ENCODE assay signal across 2 cellular contexts in genomic region chr2:182030875-182031274, GRCh38.
TF ChIP-seq lines count a peak whose summit lies in the region.

No MANE protein-coding gene starts in this region.

TF ChIP-seq in HCT116, 20 proteins besides CTCF, POLR2A, EP300 and RAD21:
- TF ChIP-seq CEBPB (IDR thresholded peaks at IDR 0.05; ENCODE audit: low read depth) = 0 out of 2 replicates have a peak, but pooled peaks have one; percentile 13

TF ChIP-seq in H1, 55 proteins besides CTCF, POLR2A, EP300 and RAD21:
- TF ChIP-seq KDM4A (IDR thresholded peaks at IDR 0.05; ENCODE audit: low read depth, low read length, severe bottlenecking) = peak; percentile 28
